ENCODE assay signal across 27 cellular contexts in genomic region chr17:60594747-60595146, GRCh38. TPM values are rescaled to one million over a fixed set of nuclear protein-coding genes. Genes with fewer than 3 reads are reported as not detected.
DNase-seq lines count a peak whose midpoint lies in the region; ATAC-seq and TF ChIP-seq lines count a peak whose summit lies in the region.
"Had no signal": no experiment of that assay in that cellular context is flagged by ENCODE, and none has a peak within 500 bp of the region (broad histone marks: within the 10 kb centered on the region; RNA-seq: fewer than 3 reads in every experiment).

No MANE protein-coding gene starts in this region.

- no peak for TF ChIP-seq CTCF in HEK293 (tag by site-specific recombination; IDR thresholded peaks at IDR 0.05)

- ATAC-seq in GM18867 (IDR thresholded peaks at IDR 0.05; ENCODE audit: unreplicated experiment) = no peak
- ATAC-seq: activated CD8-positive, alpha-beta T cell treated with anti-CD3 and anti-CD28 coated beads, Interleukin-2, amount 10 ng/mL, durations not matched to agents 7 days and 5 days; GM23338; heart right ventricle; left ventricle myocardium superior; pancreas; stimulated activated memory B cell treated with anti-CD40 and anti-IgM and Interleukin-4, amounts not matched to agents 10 μg/mL and 1 μg/mL and 100 μg/mL, for 72 hours; T-cell had no signal

- no peak overlapping the region for H3K27ac ChIP-seq in HEK293 (ENCODE audit: extremely low read depth, low read depth, low read length)
- H3K27ac ChIP-seq: heart right ventricle, neural progenitor cell, pancreas, SJCRH30, transverse colon, WERI-Rb-1 had no signal

- no peaks in the 10 kb centered on the region for H3K36me3 ChIP-seq in HEK293 (ENCODE audit: control insufficient read depth in 2 of 2, insufficient read depth in 1 of 2, low read length in 2 of 2)
- H3K36me3 ChIP-seq: heart right ventricle, neural progenitor cell, pancreas, SJCRH30, transverse colon, WERI-Rb-1 had no signal

- CTCF ChIA-PET in HEK293 (lab: Yijun Ruan, JAX) = interaction anchor here (0.7 to 3.4 kb wide), 4 partner anchors 9 to 44 kb away, joined by 3 to 12 read pairs (median 6); no protein-coding TSS in a partner anchor

- peaks cover 16% of the 10 kb centered on the region for H3K4me1 ChIP-seq in HEK293 (ENCODE audit: control insufficient read depth, insufficient read depth, low read length)

- no peaks in the 10 kb centered on the region for H3K9me3 ChIP-seq in HEK293 (ENCODE audit: control insufficient read depth, insufficient read depth, low read depth, low read length)
- H3K9me3 ChIP-seq: heart right ventricle, pancreas, SJCRH30, transverse colon had no signal

- H3K4me3 ChIP-seq in HEK293 (ENCODE audit: low read depth, low read length) = no peak overlapping the region
- H3K4me3 ChIP-seq: GM23338, heart right ventricle, neural progenitor cell, pancreas, SJCRH30, transverse colon had no signal

- DNase-seq in D341Med (ENCODE audit: low spot score) (peak; percentile 45), NCI-H1930 (lab: John Stamatoyannopoulos, UW) (peak; percentile 23 to 44), NCI-H748 (lab: John Stamatoyannopoulos, UW; ENCODE audit: unreplicated experiment) (peak; percentile 82), NCI-H2227 treated with DMSO at 0.1 percent for 48 hours (lab: John Stamatoyannopoulos, UW) (no peak), SK-N-DZ (ENCODE audit: low spot score) (no peak)
- DNase-seq: activated CD4-positive, alpha-beta T cell treated with anti-CD3 and anti-CD28 coated beads for 4 hours; activated CD8-positive, alpha-beta T cell treated with anti-CD3 and anti-CD28 coated beads, Interleukin-2, amount 10 ng/mL, durations not matched to agents 7 days and 5 days; amygdala; CD8-positive, alpha-beta memory T cell; DMS79 treated with DMSO at 0.1 percent for 48 hours; foreskin melanocyte; GDM1; heart right ventricle; kidney; left ventricle myocardium superior; mesendoderm; NCI-H526; pancreas; SJCRH30; T-cell; transverse colon; WERI-Rb-1 had no signal

- POLR2A ChIA-PET in HEK293 (lab: Yijun Ruan, JAX) = interaction anchor here (0.6 kb wide), 2 partner anchors 34 to 68 kb away, joined by 3 to 4 read pairs; no protein-coding TSS in a partner anchor

TF ChIP-seq in HEK293, 187 proteins besides CTCF, POLR2A, EP300 and RAD21:
- TF ChIP-seq OSR2 (tag by site-specific recombination; IDR thresholded peaks at IDR 0.05) = peak; percentile 46; the same call in 1 of the 2 replicates
- no peak for TF ChIP-seq ZNF561 (tag by site-specific recombination; IDR thresholded peaks at IDR 0.05; ENCODE audit: borderline replicate concordance)
- TF ChIP-seq ZBTB44 (tag by site-specific recombination; IDR thresholded peaks at IDR 0.05) = no peak
- TF ChIP-seq ZNF658 (tag by site-specific recombination; IDR thresholded peaks at IDR 0.05) = no peak
- TF ChIP-seq PRDM6 (tag by site-specific recombination; IDR thresholded peaks at IDR 0.05) = peak; percentile 62
- no peak for TF ChIP-seq ZEB2 (tag by site-specific recombination; IDR thresholded peaks at IDR 0.05)

RNA-seq across cellular contexts. Expression of gene PPM1D, which starts 5.2 kb away (rescaled TPM):
- 36.1 and 42.6 TPM in 2 replicates for polyA plus RNA-seq in SK-N-DZ (2014; cell fraction: cytosol; rRNA removed)
- 21.7 and 24.9 TPM in 2 replicates for polyA plus RNA-seq in SK-N-DZ (2014; cell fraction: nucleus; rRNA removed)

Comparison
In these comparisons a context has a peak if more than half of its experiments do, and no peak if none do; other contexts are left out.
1. DNase-seq: peak in D341Med (single experiment), NCI-H1930 (2 of 2) and NCI-H748 (single experiment); none in NCI-H2227 treated with DMSO at 0.1 percent for 48 hours (single experiment) and SK-N-DZ (single experiment).